ENCODE assay signal across 1 cellular context in the genomic region with DNA sequence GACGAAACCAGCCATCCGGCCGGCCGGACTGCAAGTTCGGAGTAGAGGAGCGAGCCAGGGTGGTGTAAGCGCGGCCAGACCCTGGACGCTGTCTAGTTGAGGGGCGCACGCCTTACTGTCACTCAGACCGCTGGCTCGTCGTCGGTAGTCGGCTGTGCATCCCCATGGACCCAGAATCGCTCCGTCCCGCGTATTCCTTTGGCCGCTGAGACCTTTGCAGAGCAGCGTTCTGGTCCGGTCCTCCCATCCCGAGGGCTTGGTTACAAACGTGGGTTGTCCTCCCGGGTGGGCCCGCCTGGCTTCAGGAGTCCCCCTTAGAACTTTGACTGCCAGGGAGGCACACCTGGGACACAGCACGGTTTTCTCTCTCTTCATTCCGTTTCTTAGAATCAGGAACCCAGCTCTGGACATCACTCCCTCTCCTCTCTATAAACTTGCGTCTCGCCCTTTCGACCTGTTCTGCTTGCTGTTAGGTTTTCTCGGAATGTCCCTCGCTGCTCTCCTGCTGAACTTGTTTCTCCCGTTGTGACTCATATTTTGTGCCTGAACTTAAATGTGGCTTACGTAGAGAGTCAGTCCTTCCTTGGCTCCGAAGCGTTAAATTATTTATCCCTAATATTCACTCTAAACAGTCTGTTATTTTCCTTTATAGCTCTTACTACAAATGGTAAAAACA.
TF ChIP-seq lines count a peak whose summit lies in the region.

No MANE protein-coding gene starts in this region.

TF ChIP-seq in HepG2, 621 proteins besides CTCF, POLR2A, EP300 and RAD21 (continued from another document):
- TF ChIP-seq, protein P1, sequence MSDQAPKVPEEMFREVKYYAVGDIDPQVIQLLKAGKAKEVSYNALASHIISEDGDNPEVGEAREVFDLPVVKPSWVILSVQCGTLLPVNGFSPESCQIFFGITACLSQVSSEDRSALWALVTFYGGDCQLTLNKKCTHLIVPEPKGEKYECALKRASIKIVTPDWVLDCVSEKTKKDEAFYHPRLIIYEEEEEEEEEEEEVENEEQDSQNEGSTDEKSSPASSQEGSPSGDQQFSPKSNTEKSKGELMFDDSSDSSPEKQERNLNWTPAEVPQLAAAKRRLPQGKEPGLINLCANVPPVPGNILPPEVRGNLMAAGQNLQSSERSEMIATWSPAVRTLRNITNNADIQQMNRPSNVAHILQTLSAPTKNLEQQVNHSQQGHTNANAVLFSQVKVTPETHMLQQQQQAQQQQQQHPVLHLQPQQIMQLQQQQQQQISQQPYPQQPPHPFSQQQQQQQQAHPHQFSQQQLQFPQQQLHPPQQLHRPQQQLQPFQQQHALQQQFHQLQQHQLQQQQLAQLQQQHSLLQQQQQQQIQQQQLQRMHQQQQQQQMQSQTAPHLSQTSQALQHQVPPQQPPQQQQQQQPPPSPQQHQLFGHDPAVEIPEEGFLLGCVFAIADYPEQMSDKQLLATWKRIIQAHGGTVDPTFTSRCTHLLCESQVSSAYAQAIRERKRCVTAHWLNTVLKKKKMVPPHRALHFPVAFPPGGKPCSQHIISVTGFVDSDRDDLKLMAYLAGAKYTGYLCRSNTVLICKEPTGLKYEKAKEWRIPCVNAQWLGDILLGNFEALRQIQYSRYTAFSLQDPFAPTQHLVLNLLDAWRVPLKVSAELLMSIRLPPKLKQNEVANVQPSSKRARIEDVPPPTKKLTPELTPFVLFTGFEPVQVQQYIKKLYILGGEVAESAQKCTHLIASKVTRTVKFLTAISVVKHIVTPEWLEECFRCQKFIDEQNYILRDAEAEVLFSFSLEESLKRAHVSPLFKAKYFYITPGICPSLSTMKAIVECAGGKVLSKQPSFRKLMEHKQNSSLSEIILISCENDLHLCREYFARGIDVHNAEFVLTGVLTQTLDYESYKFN (CRISPR knock-in tag; conservative IDR thresholded peaks at IDR 0.05) = no peak
- TF ChIP-seq ZNF3 (CRISPR knock-in tag; IDR thresholded peaks at IDR 0.05) = no peak
- TF ChIP-seq SYNCRIP (IDR thresholded peaks at IDR 0.05; ENCODE audit: insufficient read depth, low read depth, low read length) = no peak
- no peak for TF ChIP-seq ZNF781 (CRISPR knock-in tag; IDR thresholded peaks at IDR 0.05; ENCODE audit: borderline replicate concordance, not compliant biosample characterization)
- no peak for TF ChIP-seq ZNF556 (CRISPR knock-in tag; IDR thresholded peaks at IDR 0.05; ENCODE audit: borderline replicate concordance)
- TF ChIP-seq ZNF598 (CRISPR knock-in tag; IDR thresholded peaks at IDR 0.05; ENCODE audit: borderline replicate concordance) = 0 out of 2 replicates have a peak, but pooled peaks have one; percentile 5
- TF ChIP-seq FOSL1 (CRISPR knock-in tag; IDR thresholded peaks at IDR 0.05; ENCODE audit: borderline replicate concordance) = no peak
- TF ChIP-seq, protein P2, sequence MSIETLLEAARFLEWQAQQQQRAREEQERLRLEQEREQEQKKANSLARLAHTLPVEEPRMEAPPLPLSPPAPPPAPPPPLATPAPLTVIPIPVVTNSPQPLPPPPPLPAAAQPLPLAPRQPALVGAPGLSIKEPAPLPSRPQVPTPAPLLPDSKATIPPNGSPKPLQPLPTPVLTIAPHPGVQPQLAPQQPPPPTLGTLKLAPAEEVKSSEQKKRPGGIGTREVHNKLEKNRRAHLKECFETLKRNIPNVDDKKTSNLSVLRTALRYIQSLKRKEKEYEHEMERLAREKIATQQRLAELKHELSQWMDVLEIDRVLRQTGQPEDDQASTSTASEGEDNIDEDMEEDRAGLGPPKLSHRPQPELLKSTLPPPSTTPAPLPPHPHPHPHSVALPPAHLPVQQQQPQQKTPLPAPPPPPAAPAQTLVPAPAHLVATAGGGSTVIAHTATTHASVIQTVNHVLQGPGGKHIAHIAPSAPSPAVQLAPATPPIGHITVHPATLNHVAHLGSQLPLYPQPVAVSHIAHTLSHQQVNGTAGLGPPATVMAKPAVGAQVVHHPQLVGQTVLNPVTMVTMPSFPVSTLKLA (IDR thresholded peaks at IDR 0.05) = no peak
- TF ChIP-seq CBFB (CRISPR knock-in tag; IDR thresholded peaks at IDR 0.05) = no peak
- TF ChIP-seq ZNF879 (CRISPR knock-in tag; IDR thresholded peaks at IDR 0.05) = 0 out of 2 replicates have a peak, but pooled peaks have one; percentile 44
- TF ChIP-seq ZNF337 (CRISPR knock-in tag; IDR thresholded peaks at IDR 0.05; ENCODE audit: borderline replicate concordance, low read depth) = no peak
- no peak; the same call in 1 of the 2 replicates for TF ChIP-seq ZBTB7B (CRISPR knock-in tag; IDR thresholded peaks at IDR 0.05)
- TF ChIP-seq KLF16 (CRISPR knock-in tag; IDR thresholded peaks at IDR 0.05) = no peak
- no peak for TF ChIP-seq MZF1 (CRISPR knock-in tag; IDR thresholded peaks at IDR 0.05; ENCODE audit: borderline replicate concordance)
- TF ChIP-seq, protein P3, sequence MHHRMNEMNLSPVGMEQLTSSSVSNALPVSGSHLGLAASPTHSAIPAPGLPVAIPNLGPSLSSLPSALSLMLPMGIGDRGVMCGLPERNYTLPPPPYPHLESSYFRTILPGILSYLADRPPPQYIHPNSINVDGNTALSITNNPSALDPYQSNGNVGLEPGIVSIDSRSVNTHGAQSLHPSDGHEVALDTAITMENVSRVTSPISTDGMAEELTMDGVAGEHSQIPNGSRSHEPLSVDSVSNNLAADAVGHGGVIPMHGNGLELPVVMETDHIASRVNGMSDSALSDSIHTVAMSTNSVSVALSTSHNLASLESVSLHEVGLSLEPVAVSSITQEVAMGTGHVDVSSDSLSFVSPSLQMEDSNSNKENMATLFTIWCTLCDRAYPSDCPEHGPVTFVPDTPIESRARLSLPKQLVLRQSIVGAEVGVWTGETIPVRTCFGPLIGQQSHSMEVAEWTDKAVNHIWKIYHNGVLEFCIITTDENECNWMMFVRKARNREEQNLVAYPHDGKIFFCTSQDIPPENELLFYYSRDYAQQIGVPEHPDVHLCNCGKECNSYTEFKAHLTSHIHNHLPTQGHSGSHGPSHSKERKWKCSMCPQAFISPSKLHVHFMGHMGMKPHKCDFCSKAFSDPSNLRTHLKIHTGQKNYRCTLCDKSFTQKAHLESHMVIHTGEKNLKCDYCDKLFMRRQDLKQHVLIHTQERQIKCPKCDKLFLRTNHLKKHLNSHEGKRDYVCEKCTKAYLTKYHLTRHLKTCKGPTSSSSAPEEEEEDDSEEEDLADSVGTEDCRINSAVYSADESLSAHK (CRISPR knock-in tag; IDR thresholded peaks at IDR 0.05; ENCODE audit: borderline replicate concordance) = no peak
- no peak for TF ChIP-seq AKAP8 (CRISPR knock-in tag; IDR thresholded peaks at IDR 0.05)
- peak; percentile 43; the same call in 1 of the 2 replicates for TF ChIP-seq ZMYM3 (CRISPR knock-in tag; IDR thresholded peaks at IDR 0.05)
- no peak for TF ChIP-seq CREM (IDR thresholded peaks at IDR 0.05)
- no peak for TF ChIP-seq CREM (CRISPR knock-in tag; IDR thresholded peaks at IDR 0.05)
- TF ChIP-seq, protein P4, sequence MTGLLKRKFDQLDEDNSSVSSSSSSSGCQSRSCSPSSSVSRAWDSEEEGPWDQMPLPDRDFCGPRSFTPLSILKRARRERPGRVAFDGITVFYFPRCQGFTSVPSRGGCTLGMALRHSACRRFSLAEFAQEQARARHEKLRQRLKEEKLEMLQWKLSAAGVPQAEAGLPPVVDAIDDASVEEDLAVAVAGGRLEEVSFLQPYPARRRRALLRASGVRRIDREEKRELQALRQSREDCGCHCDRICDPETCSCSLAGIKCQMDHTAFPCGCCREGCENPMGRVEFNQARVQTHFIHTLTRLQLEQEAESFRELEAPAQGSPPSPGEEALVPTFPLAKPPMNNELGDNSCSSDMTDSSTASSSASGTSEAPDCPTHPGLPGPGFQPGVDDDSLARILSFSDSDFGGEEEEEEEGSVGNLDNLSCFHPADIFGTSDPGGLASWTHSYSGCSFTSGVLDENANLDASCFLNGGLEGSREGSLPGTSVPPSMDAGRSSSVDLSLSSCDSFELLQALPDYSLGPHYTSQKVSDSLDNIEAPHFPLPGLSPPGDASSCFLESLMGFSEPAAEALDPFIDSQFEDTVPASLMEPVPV (CRISPR knock-in tag; IDR thresholded peaks at IDR 0.05) = 0 out of 2 replicates have a peak, but pooled peaks have one; percentile 9
- TF ChIP-seq ZNF382 (CRISPR knock-in tag; IDR thresholded peaks at IDR 0.05; ENCODE audit: borderline replicate concordance) = no peak
- TF ChIP-seq, protein P5, sequence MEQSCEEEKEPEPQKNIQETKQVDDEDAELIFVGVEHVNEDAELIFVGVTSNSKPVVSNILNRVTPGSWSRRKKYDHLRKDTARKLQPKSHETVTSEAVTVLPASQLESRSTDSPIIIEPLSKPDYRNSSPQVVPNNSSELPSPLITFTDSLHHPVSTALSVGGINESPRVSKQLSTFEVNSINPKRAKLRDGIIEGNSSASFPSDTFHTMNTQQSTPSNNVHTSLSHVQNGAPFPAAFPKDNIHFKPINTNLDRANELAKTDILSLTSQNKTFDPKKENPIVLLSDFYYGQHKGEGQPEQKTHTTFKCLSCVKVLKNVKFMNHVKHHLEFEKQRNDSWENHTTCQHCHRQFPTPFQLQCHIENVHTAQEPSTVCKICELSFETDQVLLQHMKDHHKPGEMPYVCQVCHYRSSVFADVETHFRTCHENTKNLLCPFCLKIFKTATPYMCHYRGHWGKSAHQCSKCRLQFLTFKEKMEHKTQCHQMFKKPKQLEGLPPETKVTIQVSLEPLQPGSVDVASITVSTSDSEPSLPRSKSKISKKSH (CRISPR knock-in tag; IDR thresholded peaks at IDR 0.05; ENCODE audit: borderline replicate concordance) = peak; percentile 8; the same call in 1 of the 2 replicates
- no peak for TF ChIP-seq FOXA1 (IDR thresholded peaks at IDR 0.05)
- TF ChIP-seq FOXA1 (CRISPR knock-in tag; IDR thresholded peaks at IDR 0.05) = no peak
- no peak for TF ChIP-seq ZNF496 (CRISPR knock-in tag; IDR thresholded peaks at IDR 0.05; ENCODE audit: insufficient replicate concordance)
- TF ChIP-seq ADNP (CRISPR knock-in tag; IDR thresholded peaks at IDR 0.05) = no peak
- no peak for TF ChIP-seq PLRG1 (conservative IDR thresholded peaks at IDR 0.05)
- TF ChIP-seq, protein P6, sequence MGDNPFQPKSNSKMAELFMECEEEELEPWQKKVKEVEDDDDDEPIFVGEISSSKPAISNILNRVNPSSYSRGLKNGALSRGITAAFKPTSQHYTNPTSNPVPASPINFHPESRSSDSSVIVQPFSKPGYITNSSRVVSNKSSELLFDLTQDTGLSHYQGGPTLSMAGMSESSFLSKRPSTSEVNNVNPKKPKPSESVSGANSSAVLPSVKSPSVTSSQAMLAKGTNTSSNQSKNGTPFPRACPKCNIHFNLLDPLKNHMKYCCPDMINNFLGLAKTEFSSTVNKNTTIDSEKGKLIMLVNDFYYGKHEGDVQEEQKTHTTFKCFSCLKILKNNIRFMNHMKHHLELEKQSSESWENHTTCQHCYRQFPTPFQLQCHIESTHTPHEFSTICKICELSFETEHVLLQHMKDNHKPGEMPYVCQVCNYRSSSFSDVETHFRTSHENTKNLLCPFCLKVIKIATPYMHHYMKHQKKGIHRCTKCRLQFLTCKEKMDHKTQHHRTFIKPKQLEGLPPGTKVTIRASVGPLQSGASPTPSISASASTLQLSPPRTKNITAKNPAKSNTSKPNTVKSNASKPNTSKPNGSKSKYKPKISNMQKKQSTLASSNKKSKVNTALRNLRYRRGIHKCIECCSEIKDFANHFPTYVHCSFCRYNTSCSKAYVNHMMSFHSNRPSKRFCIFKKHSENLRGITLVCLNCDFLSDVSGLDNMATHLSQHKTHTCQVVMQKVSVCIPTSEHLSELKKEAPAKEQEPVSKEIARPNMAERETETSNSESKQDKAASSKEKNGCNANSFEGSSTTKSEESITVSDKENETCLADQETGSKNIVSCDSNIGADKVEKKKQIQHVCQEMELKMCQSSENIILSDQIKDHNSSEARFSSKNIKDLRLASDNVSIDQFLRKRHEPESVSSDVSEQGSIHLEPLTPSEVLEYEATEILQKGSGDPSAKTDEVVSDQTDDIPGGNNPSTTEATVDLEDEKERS (CRISPR knock-in tag; IDR thresholded peaks at IDR 0.05) = 0 out of 2 replicates have a peak, but pooled peaks have one; percentile 41
- TF ChIP-seq, protein P7, sequence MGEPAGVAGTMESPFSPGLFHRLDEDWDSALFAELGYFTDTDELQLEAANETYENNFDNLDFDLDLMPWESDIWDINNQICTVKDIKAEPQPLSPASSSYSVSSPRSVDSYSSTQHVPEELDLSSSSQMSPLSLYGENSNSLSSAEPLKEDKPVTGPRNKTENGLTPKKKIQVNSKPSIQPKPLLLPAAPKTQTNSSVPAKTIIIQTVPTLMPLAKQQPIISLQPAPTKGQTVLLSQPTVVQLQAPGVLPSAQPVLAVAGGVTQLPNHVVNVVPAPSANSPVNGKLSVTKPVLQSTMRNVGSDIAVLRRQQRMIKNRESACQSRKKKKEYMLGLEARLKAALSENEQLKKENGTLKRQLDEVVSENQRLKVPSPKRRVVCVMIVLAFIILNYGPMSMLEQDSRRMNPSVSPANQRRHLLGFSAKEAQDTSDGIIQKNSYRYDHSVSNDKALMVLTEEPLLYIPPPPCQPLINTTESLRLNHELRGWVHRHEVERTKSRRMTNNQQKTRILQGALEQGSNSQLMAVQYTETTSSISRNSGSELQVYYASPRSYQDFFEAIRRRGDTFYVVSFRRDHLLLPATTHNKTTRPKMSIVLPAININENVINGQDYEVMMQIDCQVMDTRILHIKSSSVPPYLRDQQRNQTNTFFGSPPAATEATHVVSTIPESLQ (CRISPR knock-in tag; conservative IDR thresholded peaks at IDR 0.05) = no peak
- TF ChIP-seq, protein P8, sequence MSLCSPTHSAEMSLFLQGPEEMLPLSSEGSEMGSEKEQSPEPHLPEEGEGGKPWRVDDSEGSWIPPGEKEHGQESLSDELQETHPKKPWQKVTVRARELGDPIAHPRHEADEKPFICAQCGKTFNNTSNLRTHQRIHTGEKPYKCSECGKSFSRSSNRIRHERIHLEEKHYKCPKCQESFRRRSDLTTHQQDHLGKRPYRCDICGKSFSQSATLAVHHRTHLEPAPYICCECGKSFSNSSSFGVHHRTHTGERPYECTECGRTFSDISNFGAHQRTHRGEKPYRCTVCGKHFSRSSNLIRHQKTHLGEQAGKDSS (CRISPR knock-in tag; IDR thresholded peaks at IDR 0.05; ENCODE audit: borderline replicate concordance, low read depth) = no peak
